1 cellular context compared by ENCODE assay signal in the genomic region with DNA sequence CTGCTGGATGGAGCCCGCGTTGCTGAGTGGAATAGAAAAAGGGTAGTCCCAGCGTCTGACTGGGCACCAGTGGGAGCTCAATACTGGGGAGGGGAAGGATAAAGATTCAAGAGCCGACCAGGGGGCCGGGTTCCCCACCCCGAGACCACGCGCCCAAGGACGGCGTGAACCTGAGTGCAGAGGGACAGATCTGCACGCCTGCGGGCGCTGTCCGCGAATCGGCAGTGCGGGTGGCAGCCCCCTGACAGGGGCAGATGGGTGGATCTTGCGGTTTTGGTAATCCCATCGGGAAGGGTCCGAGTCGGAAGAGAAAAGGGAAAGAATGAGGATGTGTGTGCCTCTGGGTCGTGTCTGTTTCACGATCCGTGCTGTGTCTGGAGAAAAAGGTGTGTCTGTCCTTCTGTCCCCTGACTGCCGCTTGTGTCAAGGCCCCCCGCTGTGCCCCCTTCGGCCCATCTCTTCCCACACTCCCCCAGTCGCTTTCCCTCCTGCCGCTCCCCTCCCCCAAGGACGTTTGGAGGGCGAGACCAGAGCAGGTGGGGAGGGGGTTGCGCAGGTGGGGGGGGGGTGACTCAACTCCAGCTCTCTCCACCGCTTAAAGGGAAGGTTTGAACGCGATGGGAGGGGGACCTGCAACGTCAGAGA.
TF ChIP-seq lines count a peak whose summit lies in the region.

No MANE protein-coding gene starts in this region.

TF ChIP-seq in GM12891, 5 proteins besides CTCF, POLR2A, EP300 and RAD21 (continued from another document):
- no peak for TF ChIP-seq POU2F2 (IDR thresholded peaks at IDR 0.05; ENCODE audit: low read depth, low read length)
